2 cellular contexts compared by ENCODE assay signal in genomic region chr6:16939839-16940238, GRCh38.
TF ChIP-seq lines count a peak whose summit lies in the region.

No MANE protein-coding gene starts in this region.

TF ChIP-seq in GM23338, 12 proteins besides CTCF, POLR2A, EP300 and RAD21 (continued from another document):
- TF ChIP-seq ZNF462 (CRISPR knock-in tag; IDR thresholded peaks at IDR 0.05) (no peak), ETS1 (IDR thresholded peaks at IDR 0.05) (no peak), NANOG (IDR thresholded peaks at IDR 0.05; ENCODE audit: borderline replicate concordance) (no peak), REST (IDR thresholded peaks at IDR 0.05; ENCODE audit: unreplicated experiment) (no peak), POLR2AphosphoS5 (IDR thresholded peaks at IDR 0.05; ENCODE audit: low read depth) (no peak), STAT1 (IDR thresholded peaks at IDR 0.05; ENCODE audit: unreplicated experiment) (no peak), JUNB (IDR thresholded peaks at IDR 0.05; ENCODE audit: unreplicated experiment) (no peak)

TF ChIP-seq in WTC11, 78 proteins besides CTCF, POLR2A, EP300 and RAD21 (continued from another document):
- TF ChIP-seq STAT6 (CRISPR knock-in tag; conservative IDR thresholded peaks at IDR 0.05; ENCODE audit: low read depth): no peak
